Comparison of ENCODE assay signal across 20 cellular contexts in the genomic region with DNA sequence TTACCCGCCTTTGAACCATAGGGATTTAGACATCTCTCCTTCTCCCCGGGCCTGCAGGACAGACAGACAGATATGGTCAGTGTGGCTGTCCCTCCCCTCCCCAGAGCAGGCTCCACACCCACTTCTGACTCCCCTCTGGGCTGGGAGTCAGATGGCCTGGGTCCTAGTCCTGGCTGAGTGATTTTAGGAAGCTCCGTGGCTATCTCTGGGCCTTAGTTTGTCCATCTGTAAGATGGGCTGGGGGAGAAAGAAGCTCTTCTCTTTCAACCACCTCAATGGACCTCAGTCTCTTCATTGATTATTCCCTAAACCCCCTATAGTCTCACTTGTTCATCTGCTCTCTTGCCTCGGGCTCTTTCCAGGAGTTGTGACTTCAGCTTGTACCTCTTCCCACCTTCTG. TPM values are rescaled to one million over a fixed set of nuclear protein-coding genes. Genes with fewer than 3 reads are reported as not detected.
DNase-seq lines count a peak whose midpoint lies in the region; ATAC-seq, FAIRE-seq and TF ChIP-seq lines count a peak whose summit lies in the region.
"Had no signal": no experiment of that assay in that cellular context is flagged by ENCODE, and none has a peak within 500 bp of the region (broad histone marks: within the 10 kb centered on the region; RNA-seq: fewer than 3 reads in every experiment).

No MANE protein-coding gene starts in this region.

- H4K91ac ChIP-seq in neuronal stem cell (ENCODE audit: low read depth, low read length, poor library complexity): no peak overlapping the region

- CTCF ChIA-PET in WTC11 (lab: Charles Lee) (interaction anchor here (0.7 kb wide), 1 partner anchor 209 kb away, joined by 4 read pairs; no protein-coding TSS in a partner anchor), K562 (lab: Yijun Ruan, JAX; ENCODE audit: low intra/inter-chr PET ratio) (no interaction called here)

- no TSS peak for BruUV-seq in K562 (replicated peaks; lab: Mats Ljungman, UMichigan)

- no peak overlapping the region for H2BK15ac ChIP-seq in neuronal stem cell (ENCODE audit: low read length)

- TF ChIP-seq POLR2A in K562 (conservative IDR thresholded peaks at IDR 0.05) (no peak), esophagus squamous epithelium (IDR thresholded peaks at IDR 0.05) (no peak)

- WGBS in K562 (ENCODE audit: insufficient coverage, low coverage, missing lambda C conversion rate): 2% methylated on average over 4 of the region's 4 CpGs
- WGBS in neuronal stem cell (ENCODE audit: extremely low coverage in 2 of 2, insufficient read length in 2 of 2, insufficient replicate concordance in 1 of 2), 2 donors: no CpG with 5 or more reads among the region's 4 CpGs
- 78 to 92% methylated on average over 3 to 4 of the region's 4 CpGs for WGBS in esophagus squamous epithelium, 2 donors

- no peak overlapping the region for H3K9ac ChIP-seq in K562 (ENCODE audit: insufficient read depth in 1 of 2, low read depth in 2 of 2, low read length in 2 of 2)
- H3K9ac ChIP-seq in neuronal stem cell (ENCODE audit: low read depth, low read length, poor library complexity): no peak overlapping the region
- H3K9ac ChIP-seq: BLaER1 treated with 17β-estradiol and CSF1 and Interleukin-3, amounts not matched to agents 10 nM and 100 nM had no signal

- no peak overlapping the region for H3K4ac ChIP-seq in neuronal stem cell (ENCODE audit: low read length)

- H3K27me3 ChIP-seq in K562 (ENCODE audit: control insufficient read depth in 2 of 2, insufficient read depth in 2 of 2, low read length in 2 of 2) (peaks cover 9 to 38% of the 10 kb centered on the region in 2 experiments), neuronal stem cell (ENCODE audit: control insufficient read depth in 3 of 3, insufficient read depth in 3 of 3, low read depth in 1 of 3, low read length in 3 of 3) (no peaks in the 10 kb centered on the region), esophagus squamous epithelium (peaks cover 0 to 23% (median 0%) of the 10 kb centered on the region in 4 donors)
- H3K27me3 ChIP-seq: BLaER1 treated with 17β-estradiol and CSF1 and Interleukin-3, amounts not matched to agents 10 nM and 100 nM had no signal

- H3K79me1 ChIP-seq in neuronal stem cell (ENCODE audit: low read depth, low read length): peaks cover 3% of the 10 kb centered on the region

- H3K27ac ChIP-seq in K562 (ENCODE audit: extremely low read depth, low read depth, low read length) (no peak overlapping the region), neuronal stem cell (replicated peaks; ENCODE audit: low read length) (no peak overlapping the region), esophagus squamous epithelium (no peak overlapping the region)
- H3K27ac ChIP-seq: BLaER1 treated with 17β-estradiol and CSF1 and Interleukin-3, amounts not matched to agents 10 nM and 100 nM; C4-2B had no signal

- H3K9me3 ChIP-seq in K562 (replicated peaks; ENCODE audit: control insufficient read depth, insufficient read depth, low read depth, low read length) (no peaks in the 10 kb centered on the region), neuronal stem cell (replicated peaks in 1 of 2; ENCODE audit: control insufficient read depth in 2 of 2, insufficient read depth in 1 of 2, low read depth in 1 of 2, low read length in 2 of 2) (peaks cover 2 to 3% of the 10 kb centered on the region in 2 donors), esophagus squamous epithelium (peaks cover 0 to 11% (median 0%) of the 10 kb centered on the region in 3 donors)
- H3K9me3 ChIP-seq: Caco-2 had no signal

- H3K4me2 ChIP-seq in K562 (ENCODE audit: insufficient read depth, low read length): no peak overlapping the region
- H3K4me2 ChIP-seq in neuronal stem cell (ENCODE audit: insufficient read depth, low read length, poor library complexity, severe bottlenecking): no peak overlapping the region

- H2BK120ac ChIP-seq in neuronal stem cell (ENCODE audit: low read depth, low read length): no peak overlapping the region

- H2AK5ac ChIP-seq in neuronal stem cell (ENCODE audit: low read depth, low read length): no peak overlapping the region

- H3K27me3 Mint-ChIP-seq in WTC11 (ENCODE audit: low read depth): no peaks in the 10 kb centered on the region; the same call in 1 of the 2 replicates

- H2AFZ ChIP-seq in K562 (ENCODE audit: low read depth, low read length) (no peak overlapping the region), neuronal stem cell (ENCODE audit: low read length) (no peak overlapping the region)

- ATAC-seq in WTC11 (no peak), K562 (no peak)
- ATAC-seq: CD8-positive, alpha-beta T cell had no signal

- H2BK5ac ChIP-seq in neuronal stem cell (ENCODE audit: low read length): no peak overlapping the region

- no peak for TF ChIP-seq CTCF in WTC11 (IDR thresholded peaks at IDR 0.05)
- no peak for TF ChIP-seq CTCF in K562 (IDR thresholded peaks at IDR 0.05 in 2 of 3, conservative IDR thresholded peaks at IDR 0.05 in 1 of 3; ENCODE audit: insufficient read depth in 2 of 3, low read depth in 1 of 3, low read length in 3 of 3)
- TF ChIP-seq CTCF in esophagus squamous epithelium (IDR thresholded peaks at IDR 0.05): no peak

- in situ Hi-C loops in K562 (cut with MboI): no loop called here

- H3K18ac ChIP-seq in neuronal stem cell (ENCODE audit: low read length): peak overlapping the region; percentile 28

- FAIRE-seq in K562 (lab: Jason Lieb, UNC): no peak
- FAIRE-seq: A204.1, D721Med, G401.6, GM12891, GM19239 had no signal

- no peak for TF ChIP-seq EP300 in K562 (IDR thresholded peaks at IDR 0.05; ENCODE audit: low read length)

- H3K36me3 Mint-ChIP-seq in WTC11: peaks cover 46% of the 10 kb centered on the region
- H3K36me3 Mint-ChIP-seq: CD8-positive, alpha-beta T cell had no signal

- H3K4me1 Mint-ChIP-seq in WTC11: peaks cover 8% of the 10 kb centered on the region

- no peaks in the 10 kb centered on the region for H3K9me1 ChIP-seq in K562 (ENCODE audit: control insufficient read depth, insufficient read depth, low read length)

- no peak overlapping the region for H3K4me3 ChIP-seq in K562
- H3K4me3 ChIP-seq in neuronal stem cell (ENCODE audit: low read length in 2 of 2): no peak overlapping the region
- no peak overlapping the region for H3K4me3 ChIP-seq in esophagus squamous epithelium
- H3K4me3 ChIP-seq: BLaER1 treated with 17β-estradiol and CSF1 and Interleukin-3, amounts not matched to agents 10 nM and 100 nM had no signal

- DNase-seq in WTC11 (ENCODE audit: low spot score): no peak
- no peak for DNase-seq in K562 (ENCODE audit: extremely low read depth in 1 of 4, low spot score in 3 of 4)
- DNase-seq in neuronal stem cell (ENCODE audit: low spot score): no peak
- no peak for DNase-seq in pons (ENCODE audit: low spot score)
- no peak for DNase-seq in esophagus squamous epithelium (lab: John Stamatoyannopoulos, UW)
- DNase-seq: 8988T; ACHN; Caco-2; Calu3; CD4-positive, alpha-beta T cell; CD8-positive, alpha-beta T cell; DMS79 treated with DMSO at 0.1 percent for 48 hours; GF-D8 had no signal

- H2BK12ac ChIP-seq in neuronal stem cell (ENCODE audit: low read length): no peak overlapping the region

- H3K36me3 ChIP-seq in K562 (ENCODE audit: control insufficient read depth, insufficient read depth, low read length) (no peaks in the 10 kb centered on the region), neuronal stem cell (replicated peaks in 1 of 2; ENCODE audit: control insufficient read depth in 2 of 2, insufficient read depth in 2 of 2, low read length in 2 of 2) (peaks cover 0 to 35% of the 10 kb centered on the region in 2 donors), esophagus squamous epithelium (no peaks in the 10 kb centered on the region)
- H3K36me3 ChIP-seq: BLaER1 treated with 17β-estradiol and CSF1 and Interleukin-3, amounts not matched to agents 10 nM and 100 nM had no signal

- no peak for TF ChIP-seq RAD21 in K562 (CRISPR knock-in tag; conservative IDR thresholded peaks at IDR 0.05 in 1 of 2, IDR thresholded peaks at IDR 0.05 in 1 of 2)

- H4K20me1 ChIP-seq in K562 (replicated peaks; ENCODE audit: control insufficient read depth, insufficient read depth, low read length): no peaks in the 10 kb centered on the region; the same call in none of the 2 replicates
- H4K20me1 ChIP-seq: BLaER1 treated with 17β-estradiol and CSF1 and Interleukin-3, amounts not matched to agents 10 nM and 100 nM had no signal

- peaks cover 9% of the 10 kb centered on the region for H3K9me3 Mint-ChIP-seq in WTC11
- H3K9me3 Mint-ChIP-seq: CD4-positive, alpha-beta T cell; CD8-positive, alpha-beta T cell had no signal

- no peak overlapping the region for H4K8ac ChIP-seq in neuronal stem cell (ENCODE audit: low read depth, low read length)

- intact Hi-C loops in K562 (cut with micrococcal nuclease): no loop called here
- intact Hi-C loops in esophagus squamous epithelium (cut with DNase I): no loop called here

- no peak overlapping the region for H3K23ac ChIP-seq in neuronal stem cell (ENCODE audit: low read depth, low read length, poor library complexity)

- no peak overlapping the region for H3K4me3 Mint-ChIP-seq in WTC11
- H3K4me3 Mint-ChIP-seq: CD4-positive, alpha-beta T cell; CD8-positive, alpha-beta T cell had no signal

- H3K79me2 ChIP-seq in K562 (ENCODE audit: control insufficient read depth, insufficient read depth, low read length): no peaks in the 10 kb centered on the region

- H3K4me1 ChIP-seq in K562 (replicated peaks in 1 of 2; ENCODE audit: control insufficient read depth in 2 of 2, insufficient read depth in 2 of 2, low read length in 2 of 2) (peaks cover 0 to 29% of the 10 kb centered on the region in 2 experiments; a peak in 3 of 5 replicates), neuronal stem cell (ENCODE audit: control insufficient read depth in 2 of 2, insufficient read depth in 1 of 2, low read depth in 1 of 2, low read length in 2 of 2) (no peaks in the 10 kb centered on the region), esophagus squamous epithelium (no peaks in the 10 kb centered on the region)
- H3K4me1 ChIP-seq: Caco-2 had no signal

- 0 out of 2 replicates have a peak overlapping the region, but pooled peaks have one; percentile 13 for H3K27ac Mint-ChIP-seq in WTC11
- H3K27ac Mint-ChIP-seq: CD4-positive, alpha-beta T cell; CD8-positive, alpha-beta T cell had no signal

- POLR2A ChIA-PET in WTC11 (lab: Charles Lee) (no interaction called here), K562 (lab: Yijun Ruan, JAX) (interaction anchor here (0.6 kb wide), 1 partner anchor 106 kb away, joined by 4 read pairs; no protein-coding TSS in a partner anchor)

- peak overlapping the region; percentile 47 for H3K14ac ChIP-seq in neuronal stem cell (ENCODE audit: low read length)

RNA-seq across cellular contexts. Expression of a gene that starts 35.5 kb away (rescaled TPM):
- total RNA-seq in WTC11 (2021): 40.7 to 42.9 TPM (median 41.1 TPM) in 3 replicates
- 5.0 and 12.3 TPM in 2 replicates for total RNA-seq in K562 (2011; cell fraction: chromatin; rRNA removed; ENCODE audit: low replicate concordance)
- 2.5 and 5.7 TPM in 2 replicates for total RNA-seq in K562 (2011; cell fraction: nucleolus; rRNA removed)
- total RNA-seq in K562 (2011; cell fraction: nucleoplasm; rRNA removed): 2.9 and 4.6 TPM in 2 replicates
- 0.24 and 0.27 TPM in 2 replicates for total RNA-seq in K562 (2014; rRNA removed)
- total RNA-seq in K562 (2014; rRNA removed; fragmentation: Illumina TruSeq; extraction: Trizol): 0.18 and 0.19 TPM in 2 replicates
- total RNA-seq in K562 (2015; rRNA removed; fragmentation: Illumina TruSeq; extraction: Trizol): 0.15 and 0.25 TPM in 2 replicates
- 0.13 and 0.38 TPM in 2 replicates for total RNA-seq in K562 (2021)
- 0.34 and 1.0 TPM in 2 replicates for polyA plus RNA-seq in K562 (2011; rRNA removed)
- 0.24 and 0.81 TPM in 2 replicates for polyA plus RNA-seq in K562 (2011; cell fraction: cytosol; rRNA removed)
- polyA plus RNA-seq in K562 (2011; cell fraction: nucleus; rRNA removed): 1.5 and 8.3 TPM in 2 replicates
- 0.28 and 0.66 TPM in 2 replicates for polyA plus RNA-seq in K562 (2012)
- 0.28 and 0.31 TPM in 2 replicates for polyA plus RNA-seq in K562 (2014; fragmentation: Illumina TruSeq; extraction: Trizol)
- under 1 TPM; 0.03 to 0.04 TPM for polyA plus RNA-seq in K562 (2014; fragmentation: Nextera tagmentation; extraction: Ambion mirVana)
- 0.16 and 0.20 TPM in 2 replicates for polyA plus RNA-seq in K562 (2014; rRNA removed)
- polyA minus RNA-seq in K562 (2011; rRNA and poly(A)+ RNA removed): 0.63 and 1.4 TPM in 2 replicates
- 0.27 and 0.95 TPM in 2 replicates for polyA minus RNA-seq in K562 (2011; cell fraction: cytosol; rRNA and poly(A)+ RNA removed)
- polyA minus RNA-seq in K562 (2011; cell fraction: nucleus; rRNA and poly(A)+ RNA removed): 1.1 and 2.3 TPM in 2 replicates
- 0.11 TPM for polyA plus RNA-seq in neuronal stem cell (2013, experiment 1 of 2)
- 0.10 TPM for polyA plus RNA-seq in neuronal stem cell (2013, experiment 2 of 2)
- total RNA-seq in esophagus squamous epithelium: under 1 TPM in 2 of 4 donors, not detected in 2; 0.06 to 0.22 TPM
